In genomic region chr16:72950669-72951068, GRCh38 we compare ENCODE assay signal across 22 cellular contexts.
"Had no signal": no experiment of that assay in that cellular context is flagged by ENCODE, and none has a peak within 500 bp of the region (broad histone marks: within the 10 kb centered on the region; RNA-seq: fewer than 3 reads in every experiment).

No MANE protein-coding gene starts in this region.

- FAIRE-seq: K562, RCC 7860 had no signal

- H3K9ac ChIP-seq: KMS-11 had no signal

- H3K4me3 ChIP-seq: K562, SJSA1, SK-N-MC had no signal

- ATAC-seq: K562 had no signal

- H3K9me3 ChIP-seq: SJSA1 had no signal

- H3K27ac ChIP-seq: KMS-11, SJSA1, SK-N-MC had no signal

- DNase-seq: Kasumi-1, MM.1S, NCI-H1092 treated with DMSO at 0.1 percent for 48 hours, NCI-H1436, NCI-H187, NCI-H2029, NCI-H2081 treated with DMSO at 0.1 percent for 48 hours, NCI-H2171, NCI-H226, NCI-H446, NCI-H510A, NCI-H524 treated with DMSO at 0.1 percent for 48 hours, NCI-H69, NCI-H774, Right ventricle myocardium superior, RPMI8226, SIG-M5 had no signal

- H3K4me2 ChIP-seq: KMS-11 had no signal

- H3K27me3 ChIP-seq: SJSA1 had no signal
